18 cellular contexts compared by ENCODE assay signal in genomic region chr17:50495217-50495823, GRCh38. TPM values are rescaled to one million over a fixed set of nuclear protein-coding genes. Genes with fewer than 3 reads are reported as not detected.
A peak's percentile ranks its signal among the peaks of the same experiment; 100 is the strongest.
DNase-seq lines count a peak whose midpoint lies in the region; ATAC-seq and TF ChIP-seq lines count a peak whose summit lies in the region.
"Had no signal": no experiment of that assay in that cellular context is flagged by ENCODE, and none has a peak within 500 bp of the region (broad histone marks: within the 10 kb centered on the region; RNA-seq: fewer than 3 reads in every experiment).

No MANE protein-coding gene starts in this region.

- H3K9me3 Mint-ChIP-seq in GM23338 (no peaks in the 10 kb centered on the region), WTC11 (no peaks in the 10 kb centered on the region)
- H3K9me3 Mint-ChIP-seq: CD8-positive, alpha-beta memory T cell; IgD-negative memory B cell had no signal

- no peaks in the 10 kb centered on the region for H3K36me3 ChIP-seq in GM23338 (ENCODE audit: insufficient read depth)
- H3K36me3 ChIP-seq: MG63 had no signal

- no peaks in the 10 kb centered on the region for H3K9me2 ChIP-seq in GM23338 (ENCODE audit: insufficient read depth)

- POLR2A ChIA-PET in WTC11 (lab: Charles Lee): no interaction called here

- no peak overlapping the region for H3K27ac ChIP-seq in GM23338 (ENCODE audit: low read depth)
- H3K27ac ChIP-seq: GM23248, RWPE1 had no signal

- no peaks in the 10 kb centered on the region for H3K27me3 ChIP-seq in GM23338 (ENCODE audit: insufficient read depth)
- H3K27me3 ChIP-seq: MG63 had no signal

- H3K27ac Mint-ChIP-seq in GM23338 (no peak overlapping the region), WTC11 (no peak overlapping the region)
- H3K27ac Mint-ChIP-seq: IgD-negative memory B cell had no signal

- ATAC-seq in GM23338: peak; percentile 54
- ATAC-seq in WTC11: peak; percentile 60
- ATAC-seq: PC-3 had no signal

- CTCF ChIA-PET in WTC11 (lab: Charles Lee): interaction anchor here (0.8 to 1.2 kb wide), 5 partner anchors 8 to 287 kb away, joined by 3 to 5 read pairs (median 3); no protein-coding TSS in a partner anchor

- no peak overlapping the region for H3K4me3 ChIP-seq in GM23338
- H3K4me3 ChIP-seq: GM23248, MG63 had no signal

- no peaks in the 10 kb centered on the region for H3K79me2 ChIP-seq in GM23338 (replicated peaks; ENCODE audit: insufficient read depth)

- H3K36me3 Mint-ChIP-seq in GM23338 (ENCODE audit: low read depth) (no peaks in the 10 kb centered on the region), WTC11 (no peaks in the 10 kb centered on the region)
- H3K36me3 Mint-ChIP-seq: CD8-positive, alpha-beta memory T cell had no signal

- H3K4me1 ChIP-seq in GM23338 (ENCODE audit: insufficient read depth): no peaks in the 10 kb centered on the region

- H3K4me2 ChIP-seq in GM23338: no peak overlapping the region

- H3K27me3 Mint-ChIP-seq in GM23338 (ENCODE audit: insufficient read depth, low read depth, poor library complexity) (peaks cover 4% of the 10 kb centered on the region), WTC11 (ENCODE audit: low read depth) (no peaks in the 10 kb centered on the region)
- H3K27me3 Mint-ChIP-seq: CD8-positive, alpha-beta memory T cell; IgD-negative memory B cell had no signal

- no peak overlapping the region for H2AFZ ChIP-seq in GM23338
- H2AFZ ChIP-seq: GM23248 had no signal

- H3K4me3 Mint-ChIP-seq in GM23338: no peak overlapping the region
- no peak overlapping the region for H3K4me3 Mint-ChIP-seq in WTC11
- H3K4me3 Mint-ChIP-seq: CD8-positive, alpha-beta memory T cell; IgD-negative memory B cell had no signal

- H4K20me1 ChIP-seq in GM23338 (replicated peaks; ENCODE audit: insufficient read depth): no peaks in the 10 kb centered on the region

- no peak for DNase-seq in GM23338 (ENCODE audit: low spot score)
- DNase-seq in WTC11 (ENCODE audit: low spot score): no peak
- DNase-seq in NCI-H446 treated with DMSO at 0.1 percent for 48 hours (lab: John Stamatoyannopoulos, UW): no peak
- DNase-seq in DMS79 treated with DMSO at 0.1 percent for 48 hours (lab: John Stamatoyannopoulos, UW): no peak
- DNase-seq: C1 segment of cervical spinal cord; CD8-positive, alpha-beta memory T cell; DMS53; Kasumi-1; NCI-H1048; NCI-H1436; NCI-H2029; NCI-H345; NCI-H526 had no signal

- H3F3A ChIP-seq in GM23338 (replicated peaks; ENCODE audit: low read depth): no peaks in the 10 kb centered on the region

- H3K4me1 Mint-ChIP-seq in GM23338: no peaks in the 10 kb centered on the region
- no peaks in the 10 kb centered on the region for H3K4me1 Mint-ChIP-seq in WTC11
- H3K4me1 Mint-ChIP-seq: CD8-positive, alpha-beta memory T cell had no signal

- TF ChIP-seq CTCF in GM23338 (conservative IDR thresholded peaks at IDR 0.05; ENCODE audit: low read depth in 2 of 2) (no peak), WTC11 (IDR thresholded peaks at IDR 0.05) (no peak)

TF ChIP-seq in GM23338, 12 proteins besides CTCF, POLR2A, EP300 and RAD21 (continues in another document):
- TF ChIP-seq EZH2 (IDR thresholded peaks at IDR 0.05; ENCODE audit: low read depth, unreplicated experiment): no peak
- no peak for TF ChIP-seq POLR2AphosphoS5 (IDR thresholded peaks at IDR 0.05; ENCODE audit: low read depth)
- no peak for TF ChIP-seq NANOG (IDR thresholded peaks at IDR 0.05; ENCODE audit: borderline replicate concordance)
- no peak for TF ChIP-seq CREB1 (CRISPR knock-in tag; IDR thresholded peaks at IDR 0.05; ENCODE audit: low read depth)
- no peak for TF ChIP-seq ZNF331 (CRISPR knock-in tag; IDR thresholded peaks at IDR 0.05; ENCODE audit: low read depth)
- no peak for TF ChIP-seq REST (IDR thresholded peaks at IDR 0.05; ENCODE audit: unreplicated experiment)

TF ChIP-seq in WTC11, 78 proteins besides CTCF, POLR2A, EP300 and RAD21:
- TF ChIP-seq KAT7 (CRISPR knock-in tag; IDR thresholded peaks at IDR 0.05; ENCODE audit: borderline replicate concordance) (no peak), NR2C2 (CRISPR knock-in tag; IDR thresholded peaks at IDR 0.05) (no peak), IRF2 (CRISPR knock-in tag; IDR thresholded peaks at IDR 0.05; ENCODE audit: borderline replicate concordance, low read depth) (no peak), HMGXB4 (CRISPR knock-in tag; IDR thresholded peaks at IDR 0.05) (no peak)
TF ChIP-seq in WTC11: peak in this region for 0.

RNA-seq across cellular contexts. Expression of gene MYCBPAP, which starts 12.9 kb away (rescaled TPM):
- 0.63 and 4.6 TPM in 2 replicates for total RNA-seq in GM23338 (2014; rRNA removed; shearing (Covaris generic))
- polyA plus RNA-seq in GM23338 (2016; fragmentation: Nextera tagmentation; extraction: Ambion mirVana): 1.7 and 1.8 TPM in 2 replicates
- 5.7 to 6.9 TPM (median 6.6 TPM) in 3 replicates for total RNA-seq in WTC11 (2021)
- polyA plus RNA-seq: CD8-positive, alpha-beta memory T cell had no signal

RNA-seq across cellular contexts. Expression of gene RSAD1, which starts 16.7 kb away (rescaled TPM):
- total RNA-seq in GM23338 (2014; rRNA removed; shearing (Covaris generic)): 27.5 and 28.7 TPM in 2 replicates
- 16.5 and 18.4 TPM in 2 replicates for polyA plus RNA-seq in GM23338 (2016; fragmentation: Nextera tagmentation; extraction: Ambion mirVana)
- total RNA-seq in WTC11 (2021): 35.1 to 41.5 TPM (median 40.5 TPM) in 3 replicates

RNA-seq across cellular contexts. Expression of gene CHAD, which starts 26.6 kb away (rescaled TPM):
- not detected in 2 replicates for total RNA-seq in GM23338 (2014; rRNA removed; shearing (Covaris generic))
- 0.18 TPM in 1 of 2 replicates, not detected in the other for polyA plus RNA-seq in GM23338 (2016; fragmentation: Nextera tagmentation; extraction: Ambion mirVana)
- 0.09 TPM in 2 of 3 replicates, not detected in the other for total RNA-seq in WTC11 (2021)
- total RNA-seq: CD8-positive, alpha-beta memory T cell; GM23248; PC-3 had no signal
- polyA plus RNA-seq: CD8-positive, alpha-beta memory T cell; GM23248 had no signal

RNA-seq across cellular contexts. Expression of gene EPN3, which starts 37.2 kb away (rescaled TPM):
- 7.7 and 13.7 TPM in 2 replicates for total RNA-seq in GM23338 (2014; rRNA removed; shearing (Covaris generic))
- 2.2 and 2.3 TPM in 2 replicates for polyA plus RNA-seq in GM23338 (2016; fragmentation: Nextera tagmentation; extraction: Ambion mirVana)
- 6.9 to 8.8 TPM (median 8.1 TPM) in 3 replicates for total RNA-seq in WTC11 (2021)
- total RNA-seq: CD8-positive, alpha-beta memory T cell; GM23248 had no signal
- polyA plus RNA-seq: CD8-positive, alpha-beta memory T cell; GM23248; IgD-negative memory B cell had no signal

RNA-seq across cellular contexts. Expression of gene SPATA20, which starts 51.7 kb away (rescaled TPM):
- 17.4 and 32.7 TPM in 2 replicates for total RNA-seq in GM23338 (2014; rRNA removed; shearing (Covaris generic))
- 12.5 and 13.8 TPM in 2 replicates for polyA plus RNA-seq in GM23338 (2016; fragmentation: Nextera tagmentation; extraction: Ambion mirVana)
- total RNA-seq in WTC11 (2021): 24.6 to 30.6 TPM (median 26.3 TPM) in 3 replicates
